1 cellular context compared by ENCODE assay signal in the genomic region with DNA sequence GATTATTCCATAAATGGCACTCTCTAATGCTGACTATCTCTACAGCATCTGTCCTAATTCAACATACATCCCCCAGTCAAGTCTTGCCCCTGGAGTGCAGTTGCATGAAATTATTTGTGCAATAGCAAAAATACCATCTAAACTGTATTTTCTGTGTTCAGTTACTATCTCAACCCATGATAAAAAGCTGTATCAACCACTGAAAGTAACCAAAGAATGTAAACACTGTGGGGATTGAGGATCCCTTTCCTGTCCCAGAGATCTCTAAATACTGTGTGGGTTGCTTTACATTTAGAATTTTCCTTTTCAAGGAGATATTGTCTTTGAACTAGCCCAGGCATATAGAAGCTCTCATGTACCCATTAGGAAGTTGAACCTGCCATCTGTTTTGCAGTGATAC.
TF ChIP-seq lines count a peak whose summit lies in the region.

No MANE protein-coding gene starts in this region.

TF ChIP-seq in K562, 482 proteins besides CTCF, POLR2A, EP300 and RAD21:
- TF ChIP-seq KAT2B (IDR thresholded peaks at IDR 0.05; ENCODE audit: low read depth, low read length): no peak
- no peak for TF ChIP-seq NUFIP1 (IDR thresholded peaks at IDR 0.05; ENCODE audit: partially characterized antibody)
- TF ChIP-seq, protein P1, sequence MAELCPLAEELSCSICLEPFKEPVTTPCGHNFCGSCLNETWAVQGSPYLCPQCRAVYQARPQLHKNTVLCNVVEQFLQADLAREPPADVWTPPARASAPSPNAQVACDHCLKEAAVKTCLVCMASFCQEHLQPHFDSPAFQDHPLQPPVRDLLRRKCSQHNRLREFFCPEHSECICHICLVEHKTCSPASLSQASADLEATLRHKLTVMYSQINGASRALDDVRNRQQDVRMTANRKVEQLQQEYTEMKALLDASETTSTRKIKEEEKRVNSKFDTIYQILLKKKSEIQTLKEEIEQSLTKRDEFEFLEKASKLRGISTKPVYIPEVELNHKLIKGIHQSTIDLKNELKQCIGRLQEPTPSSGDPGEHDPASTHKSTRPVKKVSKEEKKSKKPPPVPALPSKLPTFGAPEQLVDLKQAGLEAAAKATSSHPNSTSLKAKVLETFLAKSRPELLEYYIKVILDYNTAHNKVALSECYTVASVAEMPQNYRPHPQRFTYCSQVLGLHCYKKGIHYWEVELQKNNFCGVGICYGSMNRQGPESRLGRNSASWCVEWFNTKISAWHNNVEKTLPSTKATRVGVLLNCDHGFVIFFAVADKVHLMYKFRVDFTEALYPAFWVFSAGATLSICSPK (IDR thresholded peaks at IDR 0.05; ENCODE audit: borderline replicate concordance): no peak
- 0 out of 2 replicates have a peak, but pooled peaks have one; percentile 11 for TF ChIP-seq POLR2G (IDR thresholded peaks at IDR 0.05; ENCODE audit: low read depth, low read length)
TF ChIP-seq in K562: peak in this region for 1.
